ENCODE assay signal across 11 cellular contexts in genomic region chr10:110850990-110851389, GRCh38. TPM values are rescaled to one million over a fixed set of nuclear protein-coding genes. Genes with fewer than 3 reads are reported as not detected.
DNase-seq lines count a peak whose midpoint lies in the region; ATAC-seq and TF ChIP-seq lines count a peak whose summit lies in the region.
"Had no signal": no experiment of that assay in that cellular context is flagged by ENCODE, and none has a peak within 500 bp of the region (broad histone marks: within the 10 kb centered on the region; RNA-seq: fewer than 3 reads in every experiment).

No MANE protein-coding gene starts in this region.

- peak overlapping the region; percentile 69 for H2AFZ ChIP-seq in smooth muscle cell (ENCODE audit: low read depth)

- H3K4me1 Mint-ChIP-seq in activated CD4-positive, alpha-beta T cell treated with anti-CD3 and anti-CD28 coated beads for 36 hours: peaks cover 58% of the 10 kb centered on the region
- H3K4me1 Mint-ChIP-seq in endodermal cell: peaks cover 5% of the 10 kb centered on the region

- H3K9me3 ChIP-seq in endodermal cell (ENCODE audit: control insufficient read depth, low read length): peaks cover 13% of the 10 kb centered on the region
- H3K9me3 ChIP-seq in smooth muscle cell (replicated peaks; ENCODE audit: low read depth): no peaks in the 10 kb centered on the region

- H3K27ac ChIP-seq in endodermal cell (ENCODE audit: low read depth, low read length) (no peak overlapping the region), smooth muscle cell (ENCODE audit: low read depth) (peak overlapping the region; percentile 62)

- peak overlapping the region; percentile 32 for H3K27ac Mint-ChIP-seq in activated CD4-positive, alpha-beta T cell treated with anti-CD3 and anti-CD28 coated beads for 36 hours
- H3K27ac Mint-ChIP-seq in endodermal cell: no peak overlapping the region

- POLR2A ChIA-PET in activated CD4-positive, alpha-beta T cell treated with anti-CD3 and anti-CD28 coated beads for 36 hours (lab: Charles Lee): no interaction called here

- H3K4me3 Mint-ChIP-seq in activated CD4-positive, alpha-beta T cell treated with anti-CD3 and anti-CD28 coated beads for 36 hours: peak overlapping the region; percentile 18
- H3K4me3 Mint-ChIP-seq in endodermal cell: no peak overlapping the region

- peaks cover 4% of the 10 kb centered on the region for H3K9me3 Mint-ChIP-seq in activated CD4-positive, alpha-beta T cell treated with anti-CD3 and anti-CD28 coated beads for 36 hours (ENCODE audit: low read depth)
- H3K9me3 Mint-ChIP-seq in endodermal cell: peaks cover 12% of the 10 kb centered on the region

- H3K4me3 ChIP-seq in endodermal cell (ENCODE audit: low read length) (no peak overlapping the region), smooth muscle cell (no peak overlapping the region)

- H3K79me2 ChIP-seq in smooth muscle cell (ENCODE audit: low read depth): no peaks in the 10 kb centered on the region

- H3K36me3 ChIP-seq in endodermal cell (ENCODE audit: control insufficient read depth, insufficient read depth, low read length) (no peaks in the 10 kb centered on the region), smooth muscle cell (ENCODE audit: low read depth) (no peaks in the 10 kb centered on the region)

- intact Hi-C loops in activated CD4-positive, alpha-beta T cell treated with anti-CD3 and anti-CD28 coated beads for 36 hours (cut with DNase I, micrococcal nuclease): no loop called here

- no peaks in the 10 kb centered on the region for H3F3A ChIP-seq in smooth muscle cell (ENCODE audit: low read depth)

- no peaks in the 10 kb centered on the region for H3K27me3 Mint-ChIP-seq in activated CD4-positive, alpha-beta T cell treated with anti-CD3 and anti-CD28 coated beads for 36 hours
- H3K27me3 Mint-ChIP-seq in endodermal cell (ENCODE audit: insufficient read depth): peaks cover 26% of the 10 kb centered on the region

- CTCF ChIA-PET in activated CD4-positive, alpha-beta T cell treated with anti-CD3 and anti-CD28 coated beads for 36 hours (lab: Charles Lee): interaction anchor here (0.5 to 1.1 kb wide), 2 partner anchors 36 to 110 kb away, joined by 3 read pairs; no protein-coding TSS in a partner anchor

- WGBS in endodermal cell (ENCODE audit: insufficient coverage in 1 of 2, insufficient read length in 1 of 2), 2 experiments: 85 to 90% methylated on average over 5 to 6 of the region's 6 CpGs
- WGBS in smooth muscle cell (ENCODE audit: low lambda C conversion rate): 41% methylated on average over 6 of the region's 6 CpGs

- H3K36me3 Mint-ChIP-seq in activated CD4-positive, alpha-beta T cell treated with anti-CD3 and anti-CD28 coated beads for 36 hours (ENCODE audit: low read depth): peaks cover 2% of the 10 kb centered on the region
- H3K36me3 Mint-ChIP-seq in endodermal cell (ENCODE audit: low read depth): no peaks in the 10 kb centered on the region

- H3K4me2 ChIP-seq in smooth muscle cell: peak overlapping the region; percentile 45

- peaks cover 24% of the 10 kb centered on the region for H3K27me3 ChIP-seq in endodermal cell (ENCODE audit: control insufficient read depth, insufficient read depth, low read length, poor library complexity, severe bottlenecking)
- no peaks in the 10 kb centered on the region for H3K27me3 ChIP-seq in smooth muscle cell (ENCODE audit: low read depth)

- TF ChIP-seq CTCF in endodermal cell (conservative IDR thresholded peaks at IDR 0.05) (no peak), smooth muscle cell (IDR thresholded peaks at IDR 0.05; ENCODE audit: borderline replicate concordance, insufficient read depth, poor library complexity, severe bottlenecking) (no peak)

- no peak overlapping the region for H3K9ac ChIP-seq in endodermal cell (ENCODE audit: extremely low read depth, low read length, poor library complexity, severe bottlenecking)
- no peak overlapping the region for H3K9ac ChIP-seq in smooth muscle cell (ENCODE audit: low read depth)

- no peak for ATAC-seq in activated CD4-positive, alpha-beta T cell treated with anti-CD3 and anti-CD28 coated beads for 36 hours
- ATAC-seq in HG02642 (IDR thresholded peaks at IDR 0.05; ENCODE audit: poor library complexity, unreplicated experiment) (no peak), GM19324 (IDR thresholded peaks at IDR 0.05; ENCODE audit: low FRiP score, unreplicated experiment) (no peak)
- ATAC-seq: left colon had no signal

- H3K4me1 ChIP-seq in endodermal cell (ENCODE audit: control insufficient read depth, insufficient read depth, low read length): peaks cover 3% of the 10 kb centered on the region
- peaks cover 8% of the 10 kb centered on the region for H3K4me1 ChIP-seq in smooth muscle cell (ENCODE audit: low read depth)

- DNase-seq in activated CD4-positive, alpha-beta T cell treated with anti-CD3 and anti-CD28 coated beads for 36 hours: no peak
- no peak for DNase-seq in activated CD4-positive, alpha-beta T cell treated with anti-CD3 and anti-CD28 coated beads, Interleukin-2, amount 50 U/mL, for 48 hours
- DNase-seq in SKM-1 (lab: John Stamatoyannopoulos, UW; ENCODE audit: unreplicated experiment): peak; percentile 50
- DNase-seq in endodermal cell: peak; percentile 34
- DNase-seq in smooth muscle cell (lab: John Stamatoyannopoulos, UW; ENCODE audit: unreplicated experiment): no peak
- no peak for DNase-seq in dermis blood vessel endothelial cell
- DNase-seq: left colon, NCI-H1105, SHP77 treated with DMSO at 0.1 percent for 48 hours had no signal

- H4K20me1 ChIP-seq in smooth muscle cell (ENCODE audit: low read depth): no peaks in the 10 kb centered on the region

RNA-seq across cellular contexts. Expression of gene PDCD4, which starts 20.7 kb away (rescaled TPM):
- 100 to 1,000 TPM in 1 of 2 experiments, 10 to 100 TPM in 1; 69.8 to 125 TPM for total RNA-seq in activated CD4-positive, alpha-beta T cell treated with anti-CD3 and anti-CD28 coated beads for 36 hours
- total RNA-seq in endodermal cell (10 to 100 TPM; 46.5 to 48.5 TPM), smooth muscle cell (67.0 and 73.5 TPM in 2 replicates), dermis blood vessel endothelial cell (171 and 200 TPM in 2 replicates)
- polyA plus RNA-seq in endodermal cell (2013, experiment 1 of 2): 52.4 TPM
- 41.7 TPM for polyA plus RNA-seq in endodermal cell (2013, experiment 2 of 2)
- polyA plus RNA-seq in smooth muscle cell: 124 and 141 TPM in 2 replicates

Comparison
In these comparisons a context has a peak if more than half of its experiments do, and no peak if none do; other contexts are left out.
1. DNase-seq: peak in SKM-1 (single experiment) and endodermal cell (single experiment); none in activated CD4-positive, alpha-beta T cell treated with anti-CD3 and anti-CD28 coated beads for 36 hours (single experiment), activated CD4-positive, alpha-beta T cell treated with anti-CD3 and anti-CD28 coated beads, Interleukin-2, amount 50 U/mL, for 48 hours (0 of 2), smooth muscle cell (single experiment) and dermis blood vessel endothelial cell (single experiment).